Comparison of ENCODE assay signal across 25 cellular contexts in genomic region chr13:20624213-20624612, GRCh38.
"Had no signal": no experiment of that assay in that cellular context is flagged by ENCODE, and none has a peak within 500 bp of the region (broad histone marks: within the 10 kb centered on the region; RNA-seq: fewer than 3 reads in every experiment).

No MANE protein-coding gene starts in this region.

- H3K27ac ChIP-seq: colonic mucosa, esophagus muscularis mucosa, foreskin keratinocyte, gastroesophageal sphincter, heart right ventricle, left lung, neural progenitor cell, parathyroid adenoma, thyroid gland had no signal

- ATAC-seq: foreskin keratinocyte; gastroesophageal sphincter; heart right ventricle; left cardiac atrium; left lung; naive thymus-derived CD4-positive, alpha-beta T cell; sciatic nerve; stimulated activated naive CD8-positive, alpha-beta T cell treated with anti-CD3 and anti-CD28 coated beads, Interleukin-15, amount 100 ng/mL, for 72 hours had no signal

- H3K27me3 ChIP-seq: colonic mucosa, esophagus muscularis mucosa, foreskin keratinocyte, gastroesophageal sphincter, heart right ventricle, left lung, neural progenitor cell, thyroid gland had no signal

- H3K36me3 ChIP-seq: colonic mucosa, neural progenitor cell had no signal

- H3K4me3 ChIP-seq: colonic mucosa, esophagus muscularis mucosa, gastroesophageal sphincter, heart right ventricle, left lung, neural progenitor cell, smooth muscle cell, thyroid gland had no signal

- DNase-seq: colonic mucosa; effector CD8-positive, alpha-beta T cell; foreskin keratinocyte; glutamatergic neuron; heart right ventricle; hippocampal formation; left cardiac atrium; left lung; mesenchymal stem cell; midbrain; naive thymus-derived CD4-positive, alpha-beta T cell; stimulated activated CD4-positive, alpha-beta T cell treated with anti-CD3 and anti-CD28 coated beads, Interleukin-12 subunit alpha, Interleukin-12 subunit beta, amount 100 ng/mL, for 4 hours; stimulated activated CD4-positive, alpha-beta T cell treated with anti-CD3 and anti-CD28 coated beads, Interleukin-1b, Interleukin-23, amount 100 ng/mL, for 48 hours; stimulated activated CD4-positive, alpha-beta T cell treated with anti-CD3 and anti-CD28 coated beads, Interleukin-4, amount 100 ng/mL, for 1 hour; stimulated activated CD8-positive, alpha-beta memory T cell treated with anti-CD3 and anti-CD28 coated beads, Interleukin-4, amount 100 ng/mL, for 48 hours; stimulated activated naive CD4-positive, alpha-beta T cell; stimulated activated naive CD8-positive, alpha-beta T cell treated with anti-CD3 and anti-CD28 coated beads, Interleukin-15, amount 100 ng/mL, for 72 hours; thyroid gland; trophoblast cell had no signal
